ENCODE assay signal across 10 cellular contexts in genomic region chr15:66751579-66751978, GRCh38. TPM values are rescaled to one million over a fixed set of nuclear protein-coding genes. Genes with fewer than 3 reads are reported as not detected.
DNase-seq lines count a peak whose midpoint lies in the region; ATAC-seq, FAIRE-seq and TF ChIP-seq lines count a peak whose summit lies in the region.
"Had no signal": no experiment of that assay in that cellular context is flagged by ENCODE, and none has a peak within 500 bp of the region (broad histone marks: within the 10 kb centered on the region; RNA-seq: fewer than 3 reads in every experiment).

No MANE protein-coding gene starts in this region.

- DNase-seq in GM12865 (ENCODE audit: low read depth) (peak; percentile 55), SJSA1 (ENCODE audit: low read depth in 1 of 2, low spot score in 2 of 2) (peak; percentile 51 to 64), HepG2 (ENCODE audit: low spot score) (peak; percentile 60), GM19239 (ENCODE audit: insufficient read length, low spot score) (no peak), transverse colon (no peak), CD14-positive monocyte (ENCODE audit: low spot score) (no peak)
- DNase-seq: activated CD8-positive, alpha-beta memory T cell treated with anti-CD3 and anti-CD28 coated beads, Interleukin-2, amount 50 U/mL, for 4 hours had no signal

- H4K20me1 ChIP-seq in HepG2 (ENCODE audit: insufficient read depth, low read length): no peaks in the 10 kb centered on the region

- H3K4me2 ChIP-seq in HepG2 (ENCODE audit: low read depth, low read length): no peak overlapping the region

- peaks cover 11% of the 10 kb centered on the region for H3K4me1 Mint-ChIP-seq in CD14-positive monocyte

- FAIRE-seq in HepG2 (lab: Jason Lieb, UNC) (no peak), GM19239 (lab: Jason Lieb, UNC) (no peak)

- POLR2A ChIA-PET in HepG2 (lab: Yijun Ruan, JAX): interaction anchor here (1.0 to 3.3 kb wide), 3 partner anchors 14 to 51 kb away, joined by 4 to 14 read pairs (median 12); no protein-coding TSS in a partner anchor

- TF ChIP-seq CTCF in C4-2B (conservative IDR thresholded peaks at IDR 0.05) (no peak), GM12865 (IDR thresholded peaks at IDR 0.05; ENCODE audit: insufficient read depth, low read depth, low read length, missing control alignments) (no peak), HepG2 (CRISPR knock-in tag; IDR thresholded peaks at IDR 0.05) (no peak), transverse colon (IDR thresholded peaks at IDR 0.05) (no peak), CD14-positive monocyte (IDR thresholded peaks at IDR 0.05) (no peak)

- H3K9ac ChIP-seq in HepG2 (ENCODE audit: insufficient read depth, low read depth, low read length): no peak overlapping the region

- CTCF ChIA-PET in HepG2 (lab: Yijun Ruan, JAX; ENCODE audit: low intra/inter-chr PET ratio, low total read pairs): no interaction called here

- H3K79me2 ChIP-seq in HepG2 (ENCODE audit: insufficient read depth, low read length): no peaks in the 10 kb centered on the region

- H3K4me1 ChIP-seq in SJSA1 (replicated peaks) (peaks cover 55% of the 10 kb centered on the region), HepG2 (ENCODE audit: insufficient read depth, low read length) (peaks cover 57% of the 10 kb centered on the region), transverse colon (peaks cover 0 to 21% (median 5%) of the 10 kb centered on the region in 4 donors)

- H3K27ac Mint-ChIP-seq in CD14-positive monocyte: no peak overlapping the region

- in situ Hi-C loops in HepG2 (cut with HindIII; ENCODE audit: extremely low pct_ligation_motif_present, low pct_unique_long_range_greater_than_20kb) (no loop called here), transverse colon (cut with MboI; ENCODE audit: low pct_ligation_motif_present in 1 of 4, low pct_unique_long_range_greater_than_20kb in 1 of 4, low sequenced_read_pairs in 3 of 4) (loop anchor here in 1 of 4 donors (25.0 kb wide), 1 partner anchor 139 kb away; no protein-coding TSS in a partner anchor)

- TF ChIP-seq RAD21 in HepG2 (CRISPR knock-in tag; IDR thresholded peaks at IDR 0.05): no peak

- peaks cover 13 to 20% (median 17%) of the 10 kb centered on the region in 7 donors for H3K9me3 Mint-ChIP-seq in CD14-positive monocyte

- no peak overlapping the region for H2AFZ ChIP-seq in HepG2 (ENCODE audit: low read length)

- H3K9me3 ChIP-seq in SJSA1 (replicated peaks) (peaks cover 16% of the 10 kb centered on the region), HepG2 (ENCODE audit: low read length) (peaks cover 10% of the 10 kb centered on the region), transverse colon (no peaks in the 10 kb centered on the region)

- H3K4me3 ChIP-seq in GM12865 (ENCODE audit: low read depth, low read length) (no peak overlapping the region), SJSA1 (no peak overlapping the region), HepG2 (replicated peaks in 1 of 3; ENCODE audit: insufficient read depth in 1 of 3, low read depth in 2 of 3, low read length in 3 of 3) (no peak overlapping the region), transverse colon (no peak overlapping the region)

- H3K27me3 ChIP-seq in SJSA1 (replicated peaks) (no peaks in the 10 kb centered on the region), HepG2 (ENCODE audit: control insufficient read depth in 1 of 2, insufficient read depth in 2 of 2, low read length in 2 of 2) (no peaks in the 10 kb centered on the region), transverse colon (no peaks in the 10 kb centered on the region)

- H3K36me3 ChIP-seq in SJSA1 (peaks cover 70% of the 10 kb centered on the region), HepG2 (replicated peaks in 1 of 2; ENCODE audit: control insufficient read depth in 1 of 2, insufficient read depth in 2 of 2, low read length in 2 of 2) (no peaks in the 10 kb centered on the region), transverse colon (peaks cover 0 to 3% (median 0%) of the 10 kb centered on the region in 4 donors)

- TF ChIP-seq POLR2A in HepG2 (IDR thresholded peaks at IDR 0.05; ENCODE audit: insufficient read depth in 1 of 2, low read depth in 2 of 2, low read length in 2 of 2) (no peak), transverse colon (IDR thresholded peaks at IDR 0.05) (no peak)

- no peak overlapping the region for H3K4me3 Mint-ChIP-seq in CD14-positive monocyte

- peaks cover 7 to 8% of the 10 kb centered on the region in 2 donors for H3K36me3 Mint-ChIP-seq in CD14-positive monocyte

- 37% methylated on average over 5 of the region's 7 CpGs for WGBS in HepG2 (ENCODE audit: low lambda C conversion rate)
- 33 to 39% methylated on average over 2 to 7 of the region's 7 CpGs for WGBS in transverse colon (ENCODE audit: low coverage in 1 of 2), 2 donors

- H3K27me3 Mint-ChIP-seq in CD14-positive monocyte (ENCODE audit: low read depth in 3 of 3): peaks cover 1 to 4% (median 3%) of the 10 kb centered on the region in 3 donors

- BruUV-seq in HepG2 (replicated peaks; lab: Mats Ljungman, UMichigan): no TSS peak

- intact Hi-C loops in HepG2 (cut with micrococcal nuclease; ENCODE audit: unreplicated experiment) (no loop called here), transverse colon (cut with DNase I; ENCODE audit: low total_unique reads) (no loop called here), CD14-positive monocyte (cut with micrococcal nuclease) (no loop called here)

- ATAC-seq in HepG2 (peak; percentile 37; the same call in 2 of the 3 replicates), GM21423 (IDR thresholded peaks at IDR 0.05; ENCODE audit: unreplicated experiment) (no peak)
- ATAC-seq: sciatic nerve had no signal

- peak overlapping the region; percentile 32 for H3K27ac ChIP-seq in C4-2B
- H3K27ac ChIP-seq in SJSA1: peak overlapping the region; percentile 24; the same call in 1 of the 2 replicates
- H3K27ac ChIP-seq in HepG2 (ENCODE audit: extremely low read length, insufficient read depth, low read length): no peak overlapping the region
- H3K27ac ChIP-seq in transverse colon: no peak overlapping the region

- TF ChIP-seq EP300 in HepG2 (IDR thresholded peaks at IDR 0.05; ENCODE audit: low read depth in 2 of 2, low read length in 2 of 2) (no peak), HepG2 (CRISPR knock-in tag; IDR thresholded peaks at IDR 0.05; ENCODE audit: borderline replicate concordance) (no peak), transverse colon (IDR thresholded peaks at IDR 0.05; ENCODE audit: low read depth) (no peak)

TF ChIP-seq in HepG2, 621 proteins besides CTCF, POLR2A, EP300 and RAD21 (continues in another document):
- TF ChIP-seq ZFX (CRISPR knock-in tag; IDR thresholded peaks at IDR 0.05; ENCODE audit: low read depth): peak; percentile 24; the same call in 1 of the 2 replicates
- TF ChIP-seq, protein P1, sequence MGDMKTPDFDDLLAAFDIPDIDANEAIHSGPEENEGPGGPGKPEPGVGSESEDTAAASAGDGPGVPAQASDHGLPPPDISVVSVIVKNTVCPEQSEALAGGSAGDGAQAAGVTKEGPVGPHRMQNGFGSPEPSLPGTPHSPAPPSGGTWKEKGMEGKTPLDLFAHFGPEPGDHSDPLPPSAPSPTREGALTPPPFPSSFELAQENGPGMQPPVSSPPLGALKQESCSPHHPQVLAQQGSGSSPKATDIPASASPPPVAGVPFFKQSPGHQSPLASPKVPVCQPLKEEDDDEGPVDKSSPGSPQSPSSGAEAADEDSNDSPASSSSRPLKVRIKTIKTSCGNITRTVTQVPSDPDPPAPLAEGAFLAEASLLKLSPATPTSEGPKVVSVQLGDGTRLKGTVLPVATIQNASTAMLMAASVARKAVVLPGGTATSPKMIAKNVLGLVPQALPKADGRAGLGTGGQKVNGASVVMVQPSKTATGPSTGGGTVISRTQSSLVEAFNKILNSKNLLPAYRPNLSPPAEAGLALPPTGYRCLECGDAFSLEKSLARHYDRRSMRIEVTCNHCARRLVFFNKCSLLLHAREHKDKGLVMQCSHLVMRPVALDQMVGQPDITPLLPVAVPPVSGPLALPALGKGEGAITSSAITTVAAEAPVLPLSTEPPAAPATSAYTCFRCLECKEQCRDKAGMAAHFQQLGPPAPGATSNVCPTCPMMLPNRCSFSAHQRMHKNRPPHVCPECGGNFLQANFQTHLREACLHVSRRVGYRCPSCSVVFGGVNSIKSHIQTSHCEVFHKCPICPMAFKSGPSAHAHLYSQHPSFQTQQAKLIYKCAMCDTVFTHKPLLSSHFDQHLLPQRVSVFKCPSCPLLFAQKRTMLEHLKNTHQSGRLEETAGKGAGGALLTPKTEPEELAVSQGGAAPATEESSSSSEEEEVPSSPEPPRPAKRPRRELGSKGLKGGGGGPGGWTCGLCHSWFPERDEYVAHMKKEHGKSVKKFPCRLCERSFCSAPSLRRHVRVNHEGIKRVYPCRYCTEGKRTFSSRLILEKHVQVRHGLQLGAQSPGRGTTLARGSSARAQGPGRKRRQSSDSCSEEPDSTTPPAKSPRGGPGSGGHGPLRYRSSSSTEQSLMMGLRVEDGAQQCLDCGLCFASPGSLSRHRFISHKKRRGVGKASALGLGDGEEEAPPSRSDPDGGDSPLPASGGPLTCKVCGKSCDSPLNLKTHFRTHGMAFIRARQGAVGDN (CRISPR knock-in tag; IDR thresholded peaks at IDR 0.05): peak; percentile 44

RNA-seq across cellular contexts. Expression of gene SMAD6, which starts 49.5 kb away (rescaled TPM):
- 46.4 and 78.8 TPM in 2 replicates for total RNA-seq in SJSA1 (2014; rRNA removed; shearing (Covaris generic))
- total RNA-seq in HepG2 (2016; rRNA removed; fragmentation: Illumina TruSeq; extraction: Trizol) (2.6 and 4.4 TPM in 2 replicates), transverse colon (100 to 1,000 TPM in 1 of 4 donors, 10 to 100 TPM in 1, 1 to 10 TPM in 2; 6.7 to 214 (median 9.3) TPM)
- 0.79 and 0.91 TPM in 2 replicates for total RNA-seq in HepG2 (2016; cell fraction: cytosol; rRNA removed; fragmentation: Illumina TruSeq; extraction: Trizol; ENCODE audit: low read depth)
- 2.3 and 4.5 TPM in 2 replicates for total RNA-seq in HepG2 (2016; cell fraction: insoluble cytoplasmic fraction; rRNA removed; fragmentation: Illumina TruSeq; extraction: Trizol)
- total RNA-seq in HepG2 (2016; cell fraction: membrane; rRNA removed; fragmentation: Illumina TruSeq; extraction: Trizol): 2.0 and 2.2 TPM in 2 replicates
- total RNA-seq in HepG2 (2016; cell fraction: nucleus; rRNA removed; fragmentation: Illumina TruSeq; extraction: Trizol): 7.0 and 9.1 TPM in 2 replicates
- polyA plus RNA-seq in HepG2 (2011; rRNA removed) (3.1 and 3.3 TPM in 2 replicates), CD14-positive monocyte (not detected)
- 1.3 and 2.9 TPM in 2 replicates for polyA plus RNA-seq in HepG2 (2011; cell fraction: cytosol; rRNA removed)
- polyA plus RNA-seq in HepG2 (2011; cell fraction: nucleus; rRNA removed): 6.7 and 14.1 TPM in 2 replicates
- polyA plus RNA-seq in HepG2 (2012): 3.3 and 3.9 TPM in 2 replicates
- polyA plus RNA-seq in HepG2 (2016; cell fraction: cytosol; fragmentation: Illumina TruSeq; extraction: Trizol; ENCODE audit: low read depth): 1.1 and 2.0 TPM in 2 replicates
- 2.3 and 2.9 TPM in 2 replicates for polyA plus RNA-seq in HepG2 (2016; cell fraction: insoluble cytoplasmic fraction; fragmentation: Illumina TruSeq; extraction: Trizol; ENCODE audit: low read depth)
- 1.5 and 2.1 TPM in 2 replicates for polyA plus RNA-seq in HepG2 (2016; cell fraction: membrane; fragmentation: Illumina TruSeq; extraction: Trizol; ENCODE audit: low read depth)
- polyA plus RNA-seq in HepG2 (2016; cell fraction: nucleus; fragmentation: Illumina TruSeq; extraction: Trizol; ENCODE audit: insufficient read depth, low read depth): 7.1 and 8.1 TPM in 2 replicates
- polyA minus RNA-seq in HepG2 (2011; rRNA and poly(A)+ RNA removed; ENCODE audit: low replicate concordance): 19.3 and 109 TPM in 2 replicates
- polyA minus RNA-seq in HepG2 (2011; cell fraction: cytosol; rRNA and poly(A)+ RNA removed): 5.3 and 5.6 TPM in 2 replicates
- 11.7 and 25.1 TPM in 2 replicates for polyA minus RNA-seq in HepG2 (2011; cell fraction: nucleus; rRNA and poly(A)+ RNA removed)

Comparison
In these comparisons a context has a peak if more than half of its experiments do, and no peak if none do; other contexts are left out.
1. H3K27ac ChIP-seq: peak in C4-2B (single experiment) and SJSA1 (single experiment); none in HepG2 (single experiment) and transverse colon (0 of 4).
2. DNase-seq: peak in GM12865 (single experiment), SJSA1 (2 of 2) and HepG2 (single experiment); none in GM19239 (single experiment), transverse colon (single experiment) and CD14-positive monocyte (single experiment).